8 cellular contexts compared by ENCODE assay signal in genomic region chrX:41010188-41010846, GRCh38.
DNase-seq lines count a peak whose midpoint lies in the region; ATAC-seq and TF ChIP-seq lines count a peak whose summit lies in the region.

No MANE protein-coding gene starts in this region.

- H3K9me3 Mint-ChIP-seq in neural crest cell, result no peaks in the 10 kb centered on the region

- H3K4me1 Mint-ChIP-seq in neural crest cell, result peaks cover 28% of the 10 kb centered on the region

- no peaks in the 10 kb centered on the region for H3K27me3 Mint-ChIP-seq in neural crest cell (ENCODE audit: low read depth)

- CTCF ChIA-PET in RWPE1 (lab: Yijun Ruan, JAX), result no interaction called here

- no peaks in the 10 kb centered on the region for H3K36me3 Mint-ChIP-seq in neural crest cell (ENCODE audit: low read depth)

- no peak for ATAC-seq in GM21526 (IDR thresholded peaks at IDR 0.05; ENCODE audit: low FRiP score, unreplicated experiment)

- peak overlapping the region; percentile 47 for H3K4me3 ChIP-seq in fibroblast of villous mesenchyme (ENCODE audit: low read depth, low read length)

- H3K4me3 Mint-ChIP-seq in neural crest cell, result no peak overlapping the region

- POLR2A ChIA-PET in RWPE1 (lab: Yijun Ruan, JAX; ENCODE audit: low non-redundant PET), result interaction anchor here (0.5 to 1.8 kb wide), 4 partner anchors 17 to 75 kb away, joined by 3 to 14 read pairs (median 6); partner anchors contain the start of gene USP9X

- DNase-seq in NCI-H146 (lab: John Stamatoyannopoulos, UW) (peak; percentile 23), NCI-H146 treated with DMSO at 0.1 percent for 48 hours (lab: John Stamatoyannopoulos, UW; ENCODE audit: unreplicated experiment) (no peak), RWPE1 (ENCODE audit: low spot score) (peak; percentile 56), fibroblast of villous mesenchyme (ENCODE audit: low read depth) (peak; percentile 92), neural crest cell (ENCODE audit: low read depth, low spot score) (no peak), substantia nigra (lab: John Stamatoyannopoulos, UW) (peak in 45 of 49 donors; percentile 1 to 76 (median 32))
- DNase-seq in activated effector memory CD4-positive, alpha-beta T cell treated with anti-CD3 and anti-CD28 coated beads, Interleukin-2, amount 50 U/mL, for 16 hours, result peak; percentile 75

- H3K27ac Mint-ChIP-seq in neural crest cell (ENCODE audit: unreplicated experiment), result peak overlapping the region; percentile 14

- TF ChIP-seq CTCF in RWPE1 (conservative IDR thresholded peaks at IDR 0.05; ENCODE audit: low read depth) (no peak), fibroblast of villous mesenchyme (IDR thresholded peaks at IDR 0.05; ENCODE audit: insufficient read depth, low read depth, low read length) (peak; percentile 18), neural crest cell (conservative IDR thresholded peaks at IDR 0.05) (peak; percentile 29)

- H3K27ac ChIP-seq in RWPE1 (peak overlapping the region; percentile 97), substantia nigra (ENCODE audit: low read depth, low read length, poor library complexity, severe bottlenecking) (peak overlapping the region; percentile 66)

Comparison
In these comparisons a context has a peak if more than half of its experiments do, and no peak if none do; other contexts are left out.
1. DNase-seq: peak in NCI-H146 (single experiment), RWPE1 (single experiment), activated effector memory CD4-positive, alpha-beta T cell treated with anti-CD3 and anti-CD28 coated beads, Interleukin-2, amount 50 U/mL, for 16 hours (single experiment), fibroblast of villous mesenchyme (single experiment) and substantia nigra (45 of 49); none in NCI-H146 treated with DMSO at 0.1 percent for 48 hours (single experiment) and neural crest cell (single experiment).